31 cellular contexts compared by ENCODE assay signal in the genomic region with DNA sequence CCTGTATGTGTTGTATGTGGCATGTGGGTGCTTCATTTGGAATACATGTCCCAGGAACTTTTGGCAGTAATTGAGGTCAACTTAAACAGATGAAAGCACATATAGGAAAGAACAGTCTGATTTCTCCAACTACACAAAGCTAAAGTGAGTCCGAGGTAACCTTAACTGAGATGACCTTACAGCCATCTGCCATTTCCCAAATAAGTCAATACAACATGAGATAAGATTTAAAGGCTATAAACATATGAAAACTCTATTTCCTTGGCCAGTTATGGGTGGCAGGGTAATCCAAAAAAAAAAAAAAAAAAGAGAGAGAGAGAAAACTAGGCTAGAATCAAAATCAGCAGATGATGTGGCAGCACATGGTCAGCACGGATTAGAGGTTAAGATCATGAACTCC.
DNase-seq lines count a peak whose midpoint lies in the region; ATAC-seq, FAIRE-seq and TF ChIP-seq lines count a peak whose summit lies in the region.
"Had no signal": no experiment of that assay in that cellular context is flagged by ENCODE, and none has a peak within 500 bp of the region (broad histone marks: within the 10 kb centered on the region; RNA-seq: fewer than 3 reads in every experiment).

No MANE protein-coding gene starts in this region.

- H3K4me1 ChIP-seq in body of pancreas: no peaks in the 10 kb centered on the region
- peaks cover 0 to 4% (median 0%) of the 10 kb centered on the region in 3 donors for H3K4me1 ChIP-seq in pancreas
- H3K4me1 ChIP-seq in kidney (ENCODE audit: control insufficient read depth in 1 of 2, insufficient read depth in 1 of 2, low read depth in 1 of 2, low read length in 2 of 2): no peaks in the 10 kb centered on the region
- H3K4me1 ChIP-seq: A549; BE2C; BLaER1; BLaER1 treated with 17β-estradiol and CSF1 and Interleukin-3, amounts not matched to agents 10 nM and 100 nM; Caco-2 had no signal

- no peak overlapping the region for H3K27ac ChIP-seq in body of pancreas
- no peak overlapping the region for H3K27ac ChIP-seq in pancreas
- no peak overlapping the region for H3K27ac ChIP-seq in kidney (ENCODE audit: low read depth in 2 of 2, low read length in 2 of 2)
- H3K27ac ChIP-seq: 22Rv1; A549; BLaER1; BLaER1 treated with 17β-estradiol and CSF1 and Interleukin-3, amounts not matched to agents 10 nM and 100 nM; C4-2B had no signal

- H3K27me3 ChIP-seq in body of pancreas (no peaks in the 10 kb centered on the region), pancreas (no peaks in the 10 kb centered on the region)
- H3K27me3 ChIP-seq: BE2C; BLaER1; BLaER1 treated with 17β-estradiol and CSF1 and Interleukin-3, amounts not matched to agents 10 nM and 100 nM had no signal

- TF ChIP-seq POLR2A in body of pancreas (IDR thresholded peaks at IDR 0.05): no peak

- H3K4me3 ChIP-seq in body of pancreas: no peak overlapping the region
- no peak overlapping the region for H3K4me3 ChIP-seq in pancreas
- no peak overlapping the region for H3K4me3 ChIP-seq in kidney (ENCODE audit: low read length in 2 of 2)
- H3K4me3 ChIP-seq: A549; BLaER1; BLaER1 treated with 17β-estradiol and CSF1 and Interleukin-3, amounts not matched to agents 10 nM and 100 nM had no signal

- no peak for TF ChIP-seq CTCF in body of pancreas (IDR thresholded peaks at IDR 0.05)
- no peak for TF ChIP-seq CTCF in pancreas (IDR thresholded peaks at IDR 0.05)
- no peak for TF ChIP-seq CTCF in kidney (IDR thresholded peaks at IDR 0.05; ENCODE audit: borderline replicate concordance, extremely low read depth, insufficient read depth)

- 17 to 24% methylated on average over 2 of the region's 2 CpGs for WGBS in body of pancreas, 2 donors
- 25 to 29% methylated on average over 2 of the region's 2 CpGs for WGBS in pancreas, 2 donors

- no peaks in the 10 kb centered on the region for H3K9me3 ChIP-seq in body of pancreas
- H3K9me3 ChIP-seq in pancreas: no peaks in the 10 kb centered on the region
- no peaks in the 10 kb centered on the region for H3K9me3 ChIP-seq in kidney (ENCODE audit: control insufficient read depth in 1 of 2, low read length in 2 of 2)
- H3K9me3 ChIP-seq: A549, BE2C, Caco-2 had no signal

- DNase-seq in body of pancreas (no peak), pancreas (no peak), kidney (no peak), NCI-H748 (lab: John Stamatoyannopoulos, UW; ENCODE audit: unreplicated experiment) (no peak)
- DNase-seq: 8988T; ACHN; AML-193; BE2C; C1 segment of cervical spinal cord; Caco-2; Calu3; CD4-positive, alpha-beta memory T cell; CD4-positive, alpha-beta T cell; CD4-positive, CD25-positive, alpha-beta regulatory T cell; CD8-positive, alpha-beta memory T cell; CD8-positive, alpha-beta T cell; COR-L47; DMS 273 treated with DMSO at 0.1 percent for 48 hours; DMS153; DMS53; DMS79; DMS79 treated with DMSO at 0.1 percent for 48 hours; DND-41; EL had no signal

- intact Hi-C loops in body of pancreas (cut with DNase I): no loop called here
- intact Hi-C loops in pancreas (cut with DNase I): no loop called here
- intact Hi-C loops in kidney (cut with DNase I): no loop called here

- no peak overlapping the region for H3K9ac ChIP-seq in kidney (ENCODE audit: low read length in 2 of 2)
- H3K9ac ChIP-seq: BLaER1; BLaER1 treated with 17β-estradiol and CSF1 and Interleukin-3, amounts not matched to agents 10 nM and 100 nM had no signal

- ATAC-seq in body of pancreas (peak; percentile 27), pancreas (peak in 3 of 4 donors; percentile 63 to 84 (median 75))
- ATAC-seq: A549; CD8-positive, alpha-beta T cell had no signal

- FAIRE-seq in pancreas (lab: Jason Lieb, UNC): no peak
- no peak for FAIRE-seq in kidney (lab: Jason Lieb, UNC)
- FAIRE-seq: A204.1, A549, D721Med had no signal

- H3K36me3 ChIP-seq in body of pancreas (replicated peaks in 1 of 2; ENCODE audit: insufficient read depth in 1 of 2, low read depth in 2 of 2) (no peaks in the 10 kb centered on the region), pancreas (no peaks in the 10 kb centered on the region), kidney (ENCODE audit: control insufficient read depth in 1 of 2, insufficient read depth in 2 of 2, low read length in 2 of 2) (no peaks in the 10 kb centered on the region)
- H3K36me3 ChIP-seq: BE2C; BLaER1; BLaER1 treated with 17β-estradiol and CSF1 and Interleukin-3, amounts not matched to agents 10 nM and 100 nM had no signal
